18 cellular contexts compared by ENCODE assay signal in the genomic region with DNA sequence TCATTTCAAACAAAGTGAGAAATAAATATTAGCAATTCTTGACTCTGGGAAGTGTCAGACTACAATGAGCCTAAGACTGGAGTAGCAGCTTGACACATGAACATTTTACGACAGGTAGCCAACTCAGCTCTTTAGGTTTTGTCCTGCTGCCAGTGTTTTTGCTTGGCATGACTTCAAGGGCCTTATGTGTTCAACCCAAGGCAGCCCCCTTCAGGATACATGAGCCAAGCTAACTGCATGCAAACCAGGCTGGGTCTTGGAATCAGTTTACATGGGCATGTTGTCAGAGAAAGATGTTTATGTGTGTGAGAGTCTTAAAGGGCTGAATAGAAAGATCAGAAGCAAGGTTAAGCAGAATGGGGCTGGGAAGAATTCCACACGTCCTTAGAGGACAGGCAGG.
DNase-seq lines count a peak whose midpoint lies in the region.
"Had no signal": no experiment of that assay in that cellular context is flagged by ENCODE, and none has a peak within 500 bp of the region (broad histone marks: within the 10 kb centered on the region; RNA-seq: fewer than 3 reads in every experiment).

No MANE protein-coding gene starts in this region.

- DNase-seq in DMS153 (lab: John Stamatoyannopoulos, UW) (peak; percentile 76), HT-29 (ENCODE audit: low spot score) (peak; percentile 28), NCI-H446 (lab: John Stamatoyannopoulos, UW) (peak; percentile 42 to 64), iPS-NIHi11 (ENCODE audit: low spot score) (peak; percentile 33), NCI-H2029 (lab: John Stamatoyannopoulos, UW) (no peak), NCI-H510A (lab: John Stamatoyannopoulos, UW) (no peak), AG08395 (ENCODE audit: low spot score) (no peak)
- DNase-seq: activated CD4-positive, CD25-positive, alpha-beta regulatory T cell; activated CD8-positive, alpha-beta T cell treated with anti-CD3 and anti-CD28 coated beads, Interleukin-2, amount 10 ng/mL, durations not matched to agents 7 days and 5 days; activated naive CD8-positive, alpha-beta T cell treated with anti-CD3 and anti-CD28 coated beads, Interleukin-2, amount 10 ng/mL, durations not matched to agents 7 days and 5 days; activated T-cell treated with anti-CD3 and anti-CD28 coated beads, Interleukin-2, amount 50 U/mL, for 72 hours; AML-193; brain microvascular endothelial cell; Calu3; hypothalamus; MM.1S; NCI-H2227 treated with DMSO at 0.1 percent for 48 hours; psoas muscle had no signal

Comparison
In these comparisons a context has a peak if more than half of its experiments do, and no peak if none do; other contexts are left out.
1. DNase-seq: peak in DMS153 (single experiment), HT-29 (single experiment), NCI-H446 (2 of 2) and iPS-NIHi11 (single experiment); none in NCI-H2029 (single experiment), NCI-H510A (single experiment) and AG08395 (single experiment).